Comparison of ENCODE assay signal across 24 cellular contexts in the genomic region with DNA sequence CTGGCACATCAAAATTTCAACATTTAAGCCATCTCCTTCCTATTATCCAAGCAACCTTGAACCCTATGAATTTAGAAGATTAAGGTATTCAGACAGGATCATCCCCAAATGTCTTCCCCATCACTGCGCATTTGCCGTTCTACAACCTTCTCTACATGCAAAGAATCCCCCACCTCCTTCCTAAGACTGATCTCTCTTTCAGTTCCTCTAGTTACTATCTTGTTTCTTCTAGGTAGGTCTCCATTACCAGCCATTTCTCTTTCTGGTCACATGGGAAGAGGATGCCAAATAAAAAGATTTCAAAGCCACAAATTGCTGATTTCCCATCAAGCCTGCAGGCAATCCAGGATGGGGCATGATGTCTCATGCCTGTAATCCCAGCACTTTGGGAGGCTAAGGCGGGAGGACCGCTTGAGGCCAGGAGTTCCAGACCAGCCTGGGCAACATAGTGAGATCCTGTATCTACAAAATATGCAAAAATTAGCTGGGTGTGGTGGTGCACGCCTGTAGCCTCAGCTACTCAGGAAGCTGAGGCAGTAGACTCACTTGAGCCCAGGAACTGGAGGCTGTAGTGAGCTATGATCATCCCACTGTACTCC.
"Had no signal": no experiment of that assay in that cellular context is flagged by ENCODE, and none has a peak within 500 bp of the region (broad histone marks: within the 10 kb centered on the region; RNA-seq: fewer than 3 reads in every experiment).

No MANE protein-coding gene starts in this region.

- H3K79me2 ChIP-seq: hepatocyte, parathyroid adenoma had no signal

- H3K4me3 ChIP-seq: coronary artery, esophagus muscularis mucosa, hepatocyte, left ventricle myocardium inferior, stomach, suprapubic skin, tibial nerve had no signal

- H3K27me3 ChIP-seq: esophagus muscularis mucosa, hepatocyte, stomach, suprapubic skin, tibial nerve had no signal

- H2AFZ ChIP-seq: hepatocyte, parathyroid adenoma had no signal

- H3K4me1 ChIP-seq: parathyroid adenoma, stomach had no signal

- H3K27ac ChIP-seq: coronary artery, esophagus muscularis mucosa, hepatocyte, left ventricle myocardium inferior, parathyroid adenoma, stomach, suprapubic skin, tibial nerve had no signal

- H3K27ac Mint-ChIP-seq: activated CD4-positive, alpha-beta memory T cell treated with anti-CD3 and anti-CD28 coated beads for 36 hours; activated CD4-positive, alpha-beta T cell treated with anti-CD3 and anti-CD28 coated beads for 36 hours; activated naive CD4-positive, alpha-beta T cell treated with anti-CD3 and anti-CD28 coated beads, Interleukin-2, amount 10 ng/mL, durations not matched to agents 7 days and 5 days; nephron progenitor cell; WTC11 had no signal

- H3K4me1 Mint-ChIP-seq: activated CD4-positive, alpha-beta T cell treated with anti-CD3 and anti-CD28 coated beads for 36 hours had no signal

- H3K4me3 Mint-ChIP-seq: activated CD4-positive, alpha-beta memory T cell treated with anti-CD3 and anti-CD28 coated beads for 36 hours; activated CD4-positive, alpha-beta T cell treated with anti-CD3 and anti-CD28 coated beads for 36 hours; activated naive CD4-positive, alpha-beta T cell treated with anti-CD3 and anti-CD28 coated beads, Interleukin-2, amount 10 ng/mL, durations not matched to agents 7 days and 5 days; nephron progenitor cell; WTC11 had no signal

- H3K36me3 ChIP-seq: esophagus muscularis mucosa, left ventricle myocardium inferior, stomach, suprapubic skin, tibial nerve had no signal

- ATAC-seq: activated CD4-positive, alpha-beta T cell treated with anti-CD3 and anti-CD28 coated beads for 36 hours; right cardiac atrium; WTC11 had no signal

- H3K9ac ChIP-seq: parathyroid adenoma had no signal

- H3K9me3 Mint-ChIP-seq: activated CD4-positive, alpha-beta memory T cell treated with anti-CD3 and anti-CD28 coated beads for 36 hours; activated naive CD4-positive, alpha-beta T cell treated with anti-CD3 and anti-CD28 coated beads, Interleukin-2, amount 10 ng/mL, durations not matched to agents 7 days and 5 days; nephron progenitor cell; WTC11 had no signal

- FAIRE-seq: bronchial epithelial cell, frontal cortex, urothelium cell line had no signal

- DNase-seq: activated CD4-positive, alpha-beta memory T cell treated with anti-CD3 and anti-CD28 coated beads for 36 hours; activated CD4-positive, alpha-beta T cell treated with anti-CD3 and anti-CD28 coated beads for 36 hours; activated effector memory CD4-positive, alpha-beta T cell treated with Interleukin-2 at 50 U/mL for 16 hours; activated naive CD4-positive, alpha-beta T cell treated with anti-CD3 and anti-CD28 coated beads, Interleukin-2, amount 10 ng/mL, durations not matched to agents 7 days and 5 days; activated T-cell treated with anti-CD3 and anti-CD28 coated beads, Interleukin-2, amount 50 U/mL, for 48 hours; amygdala; glutamatergic neuron; left ventricle myocardium inferior; mammary epithelial cell; nephron progenitor cell; right cardiac atrium; stimulated activated CD4-positive, alpha-beta T cell treated with anti-CD3 and anti-CD28 coated beads, Interleukin-4, amount 100 ng/mL, for 4 hours; stomach; T1000 had no signal

- H3K4me2 ChIP-seq: hepatocyte had no signal

- H3K9me3 ChIP-seq: esophagus muscularis mucosa, left ventricle myocardium inferior, stomach, suprapubic skin, tibial nerve had no signal

- H3K36me3 Mint-ChIP-seq: activated CD4-positive, alpha-beta memory T cell treated with anti-CD3 and anti-CD28 coated beads for 36 hours; activated naive CD4-positive, alpha-beta T cell treated with anti-CD3 and anti-CD28 coated beads, Interleukin-2, amount 10 ng/mL, durations not matched to agents 7 days and 5 days; WTC11 had no signal
